In genomic region chr11:47599821-47600377, GRCh38 we compare ENCODE assay signal across 31 cellular contexts. TPM values are rescaled to one million over a fixed set of nuclear protein-coding genes. Genes with fewer than 3 reads are reported as not detected.
DNase-seq lines count a peak whose midpoint lies in the region; ATAC-seq, FAIRE-seq and TF ChIP-seq lines count a peak whose summit lies in the region.
"Had no signal": no experiment of that assay in that cellular context is flagged by ENCODE, and none has a peak within 500 bp of the region (broad histone marks: within the 10 kb centered on the region; RNA-seq: fewer than 3 reads in every experiment).

No MANE protein-coding gene starts in this region.

- in situ Hi-C loops in K562 (cut with MboI): no loop called here

- H3K9ac ChIP-seq in K562 (ENCODE audit: insufficient read depth in 1 of 2, low read depth in 2 of 2, low read length in 2 of 2) (no peak overlapping the region; a peak in 1 of 4 replicates), mesenchymal stem cell (ENCODE audit: low read length) (no peak overlapping the region)

- no peak overlapping the region for H4K8ac ChIP-seq in mesenchymal stem cell (ENCODE audit: low read length)

- H3K4me1 ChIP-seq in K562 (replicated peaks in 1 of 2; ENCODE audit: control insufficient read depth in 2 of 2, insufficient read depth in 2 of 2, low read length in 2 of 2) (no peaks in the 10 kb centered on the region; a peak in 1 of 5 replicates), mesenchymal stem cell (ENCODE audit: control insufficient read depth, insufficient read depth, low read depth, low read length) (no peaks in the 10 kb centered on the region)
- H3K4me1 ChIP-seq: gastrocnemius medialis, SJSA1 had no signal

- intact Hi-C loops in K562 (cut with micrococcal nuclease): no loop called here

- no peak overlapping the region for H3K18ac ChIP-seq in mesenchymal stem cell (ENCODE audit: low read depth in 1 of 2, low read length in 2 of 2)

- no peaks in the 10 kb centered on the region for H3K79me1 ChIP-seq in mesenchymal stem cell (replicated peaks; ENCODE audit: low read length, poor library complexity, severe bottlenecking)

- no peak overlapping the region for H2BK120ac ChIP-seq in mesenchymal stem cell (ENCODE audit: low read depth, low read length)

- peak overlapping the region; percentile 94 for H3K27ac Mint-ChIP-seq in nephron progenitor cell
- H3K27ac Mint-ChIP-seq: activated CD4-positive, alpha-beta memory T cell treated with anti-CD3 and anti-CD28 coated beads for 36 hours; activated T-helper 17 cell treated with anti-CD3 and anti-CD28 coated beads, Interleukin-2, amount 50 U/mL, for 72 hours; immature natural killer cell; mesothelial cell of epicardium; naive thymus-derived CD4-positive, alpha-beta T cell had no signal

- H3K9me3 ChIP-seq in K562 (replicated peaks; ENCODE audit: control insufficient read depth, insufficient read depth, low read depth, low read length): no peaks in the 10 kb centered on the region
- H3K9me3 ChIP-seq in mesenchymal stem cell (ENCODE audit: control insufficient read depth, low read length): no peaks in the 10 kb centered on the region
- H3K9me3 ChIP-seq: gastrocnemius medialis, SJSA1, thoracic aorta had no signal

- H2BK12ac ChIP-seq in mesenchymal stem cell (ENCODE audit: low read length in 2 of 2): peak overlapping the region in 1 of 2 experiments; percentile 25

- ATAC-seq in K562: no peak
- ATAC-seq: activated CD4-positive, CD25-positive, alpha-beta regulatory T cell treated with anti-CD3 and anti-CD28 coated beads, Interleukin-2, amount 50 U/mL, for 24 hours; activated T-helper 17 cell treated with anti-CD3 and anti-CD28 coated beads, Interleukin-2, amount 50 U/mL, for 72 hours; left ventricle myocardium superior; naive thymus-derived CD4-positive, alpha-beta T cell; stimulated activated naive CD8-positive, alpha-beta T cell treated with anti-CD3 and anti-CD28 coated beads, Interleukin-15, Interleukin-2, amounts not matched to agents 100 U/mL and 50 U/mL, for 24 hours had no signal

- no peak overlapping the region for H3K4ac ChIP-seq in mesenchymal stem cell (ENCODE audit: low read depth in 1 of 2, low read length in 2 of 2)

- DNase-seq in NCI-H2196 (lab: John Stamatoyannopoulos, UW; ENCODE audit: unreplicated experiment): peak; percentile 40
- no peak for DNase-seq in K562 (ENCODE audit: extremely low read depth in 1 of 4, low spot score in 3 of 4)
- no peak for DNase-seq in nephron progenitor cell
- DNase-seq in NCI-H1092 (lab: John Stamatoyannopoulos, UW): no peak
- DNase-seq in mesenchymal stem cell: no peak
- DNase-seq: activated CD4-positive, alpha-beta memory T cell treated with anti-CD3 and anti-CD28 coated beads for 36 hours; activated CD8-positive, alpha-beta memory T cell treated with anti-CD3 and anti-CD28 coated beads, Interleukin-2, amount 50 U/mL, for 4 hours; cerebellar nuclear complex; COR-L47; DND-41; gastrocnemius medialis; hippocampal formation; immature natural killer cell; left ventricle myocardium superior; naive thymus-derived CD4-positive, alpha-beta T cell; NCI-H1048; NCI-H1930; NCI-H748 treated with DMSO at 0.1 percent for 48 hours; occipital lobe; RPMI8226; stimulated activated naive CD8-positive, alpha-beta T cell treated with anti-CD3 and anti-CD28 coated beads, Interleukin-15, Interleukin-2, amounts not matched to agents 100 U/mL and 50 U/mL, for 24 hours had no signal

- peaks cover 5% of the 10 kb centered on the region for H3K9me1 ChIP-seq in K562 (ENCODE audit: control insufficient read depth, insufficient read depth, low read length)

- H4K91ac ChIP-seq in mesenchymal stem cell (ENCODE audit: low read length): no peak overlapping the region

- POLR2A ChIA-PET in K562 (lab: Yijun Ruan, JAX): interaction anchor here (0.6 to 1.3 kb wide), 4 partner anchors 10 to 99 kb away, joined by 3 to 4 read pairs (median 3); no protein-coding TSS in a partner anchor

- H3K4me3 ChIP-seq in K562 (no peak overlapping the region), mesenchymal stem cell (ENCODE audit: insufficient read depth in 1 of 2, low read depth in 1 of 2, low read length in 2 of 2) (no peak overlapping the region)
- H3K4me3 ChIP-seq: gastrocnemius medialis, SJSA1, thoracic aorta had no signal

- no peak for TF ChIP-seq EP300 in K562 (IDR thresholded peaks at IDR 0.05; ENCODE audit: low read length)

- no peaks in the 10 kb centered on the region for H3K36me3 ChIP-seq in K562 (ENCODE audit: control insufficient read depth, insufficient read depth, low read length)
- H3K36me3 ChIP-seq in mesenchymal stem cell (ENCODE audit: control insufficient read depth in 1 of 2, insufficient read depth in 2 of 2, low read depth in 1 of 2, low read length in 2 of 2): no peaks in the 10 kb centered on the region
- H3K36me3 ChIP-seq: gastrocnemius medialis, SJSA1, thoracic aorta had no signal

- FAIRE-seq in K562 (lab: Jason Lieb, UNC): no peak
- FAIRE-seq: TTC549, urothelium cell line had no signal

- H3K36me3 Mint-ChIP-seq in nephron progenitor cell (ENCODE audit: low read depth): no peaks in the 10 kb centered on the region
- H3K36me3 Mint-ChIP-seq: activated CD4-positive, alpha-beta memory T cell treated with anti-CD3 and anti-CD28 coated beads for 36 hours; mesothelial cell of epicardium had no signal

- BruUV-seq in K562 (replicated peaks; lab: Mats Ljungman, UMichigan): no TSS peak

- CTCF ChIA-PET in K562 (lab: Yijun Ruan, JAX; ENCODE audit: low intra/inter-chr PET ratio): no interaction called here

- TF ChIP-seq RAD21 in K562 (CRISPR knock-in tag; conservative IDR thresholded peaks at IDR 0.05 in 1 of 2, IDR thresholded peaks at IDR 0.05 in 1 of 2): no peak

- H2BK5ac ChIP-seq in mesenchymal stem cell (ENCODE audit: low read depth, low read length, poor library complexity, severe bottlenecking): no peak overlapping the region

- H4K20me1 ChIP-seq in K562 (replicated peaks; ENCODE audit: control insufficient read depth, insufficient read depth, low read length): no peaks in the 10 kb centered on the region

- no peak overlapping the region for H2BK15ac ChIP-seq in mesenchymal stem cell (ENCODE audit: low read depth, poor library complexity, severe bottlenecking)

- no peak overlapping the region for H3K4me3 Mint-ChIP-seq in nephron progenitor cell
- H3K4me3 Mint-ChIP-seq: activated CD4-positive, alpha-beta memory T cell treated with anti-CD3 and anti-CD28 coated beads for 36 hours; activated T-helper 17 cell treated with anti-CD3 and anti-CD28 coated beads, Interleukin-2, amount 50 U/mL, for 72 hours; immature natural killer cell; mesothelial cell of epicardium; naive thymus-derived CD4-positive, alpha-beta T cell had no signal

- peaks cover 38% of the 10 kb centered on the region for H3K4me1 Mint-ChIP-seq in nephron progenitor cell
- H3K4me1 Mint-ChIP-seq: activated T-helper 17 cell treated with anti-CD3 and anti-CD28 coated beads, Interleukin-2, amount 50 U/mL, for 72 hours; immature natural killer cell; naive thymus-derived CD4-positive, alpha-beta T cell had no signal

- no peak overlapping the region for H3K27ac ChIP-seq in K562 (ENCODE audit: extremely low read depth, low read depth, low read length)
- no peak overlapping the region for H3K27ac ChIP-seq in mesenchymal stem cell (ENCODE audit: low read length, poor library complexity, severe bottlenecking)
- H3K27ac ChIP-seq: gastrocnemius medialis, SJSA1, thoracic aorta had no signal

- no peaks in the 10 kb centered on the region for H3K9me3 Mint-ChIP-seq in nephron progenitor cell
- H3K9me3 Mint-ChIP-seq: activated CD4-positive, alpha-beta memory T cell treated with anti-CD3 and anti-CD28 coated beads for 36 hours; activated T-helper 17 cell treated with anti-CD3 and anti-CD28 coated beads, Interleukin-2, amount 50 U/mL, for 72 hours; immature natural killer cell; mesothelial cell of epicardium; naive thymus-derived CD4-positive, alpha-beta T cell had no signal

- H3K79me2 ChIP-seq in K562 (ENCODE audit: control insufficient read depth, insufficient read depth, low read length): no peaks in the 10 kb centered on the region

- H3K27me3 Mint-ChIP-seq in nephron progenitor cell (ENCODE audit: low read depth, poor library complexity): no peaks in the 10 kb centered on the region

- no peak overlapping the region for H3K23ac ChIP-seq in mesenchymal stem cell (ENCODE audit: low read length in 2 of 2)

- no peak overlapping the region for H3K14ac ChIP-seq in mesenchymal stem cell (ENCODE audit: low read length in 2 of 2)

- TF ChIP-seq CTCF in K562 (IDR thresholded peaks at IDR 0.05 in 2 of 3, conservative IDR thresholded peaks at IDR 0.05 in 1 of 3; ENCODE audit: insufficient read depth in 2 of 3, low read depth in 1 of 3, low read length in 3 of 3): no peak
- no peak for TF ChIP-seq CTCF in nephron progenitor cell (IDR thresholded peaks at IDR 0.05)

- H3K4me2 ChIP-seq in K562 (ENCODE audit: insufficient read depth, low read length) (no peak overlapping the region), mesenchymal stem cell (ENCODE audit: low read length, poor library complexity, severe bottlenecking) (no peak overlapping the region)

- WGBS in K562 (ENCODE audit: insufficient coverage, low coverage, missing lambda C conversion rate): 16% methylated on average over 5 of the region's 5 CpGs
- WGBS in mesenchymal stem cell: 75% methylated on average over 5 of the region's 5 CpGs

- H3K27me3 ChIP-seq in K562 (ENCODE audit: control insufficient read depth in 2 of 2, insufficient read depth in 2 of 2, low read length in 2 of 2): peaks cover 22 to 40% of the 10 kb centered on the region in 2 experiments
- H3K27me3 ChIP-seq in mesenchymal stem cell (ENCODE audit: control insufficient read depth in 1 of 2, insufficient read depth in 1 of 2, low read length in 2 of 2): peaks cover 8 to 19% of the 10 kb centered on the region in 2 experiments

- H2AK5ac ChIP-seq in mesenchymal stem cell (ENCODE audit: low read length, severe bottlenecking): no peak overlapping the region

- H2AFZ ChIP-seq in K562 (ENCODE audit: low read depth, low read length) (no peak overlapping the region), mesenchymal stem cell (ENCODE audit: low read depth, low read length) (no peak overlapping the region)

- no peak for TF ChIP-seq POLR2A in K562 (conservative IDR thresholded peaks at IDR 0.05)

RNA-seq across cellular contexts. Expression of gene C1QTNF4, which starts 5.7 kb away (rescaled TPM):
- total RNA-seq in K562 (2011; cell fraction: chromatin; rRNA removed; ENCODE audit: low replicate concordance): not detected in 2 replicates
- total RNA-seq in K562 (2011; cell fraction: nucleolus; rRNA removed): not detected in 2 replicates
- total RNA-seq in K562 (2011; cell fraction: nucleoplasm; rRNA removed): not detected in 2 replicates
- total RNA-seq in K562 (2014; rRNA removed): not detected in 2 replicates
- not detected in 2 replicates for total RNA-seq in K562 (2014; rRNA removed; fragmentation: Illumina TruSeq; extraction: Trizol)
- not detected in 2 replicates for total RNA-seq in K562 (2015; rRNA removed; fragmentation: Illumina TruSeq; extraction: Trizol)
- total RNA-seq in K562 (2021): not detected in 2 replicates
- polyA plus RNA-seq in K562 (2011; rRNA removed): not detected in 2 replicates
- polyA plus RNA-seq in K562 (2011; cell fraction: cytosol; rRNA removed): not detected in 2 replicates
- not detected in 2 replicates for polyA plus RNA-seq in K562 (2011; cell fraction: nucleus; rRNA removed)
- polyA plus RNA-seq in K562 (2012): not detected in 2 replicates
- not detected in 2 replicates for polyA plus RNA-seq in K562 (2014; fragmentation: Illumina TruSeq; extraction: Trizol)
- not detected for polyA plus RNA-seq in K562 (2014; fragmentation: Nextera tagmentation; extraction: Ambion mirVana)
- not detected in 2 replicates for polyA plus RNA-seq in K562 (2014; rRNA removed)
- not detected in 2 replicates for polyA minus RNA-seq in K562 (2011; rRNA and poly(A)+ RNA removed)
- not detected in 2 replicates for polyA minus RNA-seq in K562 (2011; cell fraction: cytosol; rRNA and poly(A)+ RNA removed)
- not detected in 2 replicates for polyA minus RNA-seq in K562 (2011; cell fraction: nucleus; rRNA and poly(A)+ RNA removed)
- polyA plus RNA-seq in mesenchymal stem cell (2013, experiment 1 of 2): 0.04 TPM
- polyA plus RNA-seq in mesenchymal stem cell (2013, experiment 2 of 2): 0.04 TPM
- total RNA-seq: activated CD4-positive, alpha-beta memory T cell treated with anti-CD3 and anti-CD28 coated beads for 36 hours; dermis microvascular lymphatic vessel endothelial cell; H4; left ventricle myocardium superior had no signal
- polyA plus RNA-seq: naive thymus-derived CD4-positive, alpha-beta T cell had no signal

RNA-seq across cellular contexts. Expression of gene FAM180B, which starts 13.4 kb away (rescaled TPM):
- 0.49 and 0.51 TPM in 2 replicates for total RNA-seq in K562 (2011; cell fraction: chromatin; rRNA removed; ENCODE audit: low replicate concordance)
- total RNA-seq in K562 (2011; cell fraction: nucleolus; rRNA removed): 0.26 and 0.50 TPM in 2 replicates
- 0.61 TPM in 1 of 2 replicates, not detected in the other for total RNA-seq in K562 (2011; cell fraction: nucleoplasm; rRNA removed)
- 0.14 TPM in 1 of 2 replicates, not detected in the other for total RNA-seq in K562 (2014; rRNA removed)
- not detected in 2 replicates for total RNA-seq in K562 (2014; rRNA removed; fragmentation: Illumina TruSeq; extraction: Trizol)
- not detected in 2 replicates for total RNA-seq in K562 (2015; rRNA removed; fragmentation: Illumina TruSeq; extraction: Trizol)
- total RNA-seq in K562 (2021): not detected in 2 replicates
- polyA plus RNA-seq in K562 (2011; rRNA removed): not detected in 2 replicates
- polyA plus RNA-seq in K562 (2011; cell fraction: cytosol; rRNA removed): not detected in 2 replicates
- 0.51 TPM in 1 of 2 replicates, not detected in the other for polyA plus RNA-seq in K562 (2011; cell fraction: nucleus; rRNA removed)
- polyA plus RNA-seq in K562 (2012): not detected in 2 replicates
- not detected in 2 replicates for polyA plus RNA-seq in K562 (2014; fragmentation: Illumina TruSeq; extraction: Trizol)
- not detected for polyA plus RNA-seq in K562 (2014; fragmentation: Nextera tagmentation; extraction: Ambion mirVana)
- polyA plus RNA-seq in K562 (2014; rRNA removed): 0.05 TPM in 1 of 2 replicates, not detected in the other
- 0.14 TPM in 1 of 2 replicates, not detected in the other for polyA minus RNA-seq in K562 (2011; rRNA and poly(A)+ RNA removed)
- polyA minus RNA-seq in K562 (2011; cell fraction: cytosol; rRNA and poly(A)+ RNA removed): not detected in 2 replicates
- polyA minus RNA-seq in K562 (2011; cell fraction: nucleus; rRNA and poly(A)+ RNA removed): 0.13 and 0.44 TPM in 2 replicates
- not detected for polyA plus RNA-seq in mesenchymal stem cell (2013, experiment 1 of 2)
- not detected for polyA plus RNA-seq in mesenchymal stem cell (2013, experiment 2 of 2)
- total RNA-seq: activated CD4-positive, alpha-beta memory T cell treated with anti-CD3 and anti-CD28 coated beads for 36 hours; activated T-helper 17 cell treated with anti-CD3 and anti-CD28 coated beads, Interleukin-2, amount 50 U/mL, for 72 hours; dermis microvascular lymphatic vessel endothelial cell; gastrocnemius medialis; H4; left ventricle myocardium superior; SJSA1; T-helper 1 cell treated with Interleukin-12 subunit alpha and Interleukin-12 subunit beta and Interleukin-4 antibody, amounts not matched to agents 30 ng/mL and 1 ng/mL, for 36 hours had no signal
- polyA plus RNA-seq: immature natural killer cell; naive thymus-derived CD4-positive, alpha-beta T cell had no signal

RNA-seq across cellular contexts. Expression of gene NDUFS3, which starts 21.0 kb away (rescaled TPM):
- 228 and 279 TPM in 2 replicates for total RNA-seq in K562 (2011; cell fraction: chromatin; rRNA removed; ENCODE audit: low replicate concordance)
- 212 and 223 TPM in 2 replicates for total RNA-seq in K562 (2011; cell fraction: nucleolus; rRNA removed)
- total RNA-seq in K562 (2011; cell fraction: nucleoplasm; rRNA removed): 239 and 241 TPM in 2 replicates
- total RNA-seq in K562 (2014; rRNA removed): 203 and 207 TPM in 2 replicates
- 191 and 192 TPM in 2 replicates for total RNA-seq in K562 (2014; rRNA removed; fragmentation: Illumina TruSeq; extraction: Trizol)
- total RNA-seq in K562 (2015; rRNA removed; fragmentation: Illumina TruSeq; extraction: Trizol): 190 and 191 TPM in 2 replicates
- 229 and 238 TPM in 2 replicates for total RNA-seq in K562 (2021)
- polyA plus RNA-seq in K562 (2011; rRNA removed): 302 and 343 TPM in 2 replicates
- 353 and 764 TPM in 2 replicates for polyA plus RNA-seq in K562 (2011; cell fraction: cytosol; rRNA removed)
- polyA plus RNA-seq in K562 (2011; cell fraction: nucleus; rRNA removed): 319 and 323 TPM in 2 replicates
- polyA plus RNA-seq in K562 (2012): 137 and 179 TPM in 2 replicates
- 194 and 197 TPM in 2 replicates for polyA plus RNA-seq in K562 (2014; fragmentation: Illumina TruSeq; extraction: Trizol)
- polyA plus RNA-seq in K562 (2014; fragmentation: Nextera tagmentation; extraction: Ambion mirVana): 10 to 100 TPM; 38.7 to 82.3 TPM
- polyA plus RNA-seq in K562 (2014; rRNA removed): 341 and 353 TPM in 2 replicates
- 180 and 229 TPM in 2 replicates for polyA minus RNA-seq in K562 (2011; rRNA and poly(A)+ RNA removed)
- 60.6 and 66.6 TPM in 2 replicates for polyA minus RNA-seq in K562 (2011; cell fraction: cytosol; rRNA and poly(A)+ RNA removed)
- 57.1 and 90.0 TPM in 2 replicates for polyA minus RNA-seq in K562 (2011; cell fraction: nucleus; rRNA and poly(A)+ RNA removed)
- polyA plus RNA-seq in mesenchymal stem cell (2013, experiment 1 of 2): 76.5 TPM
- 83.4 TPM for polyA plus RNA-seq in mesenchymal stem cell (2013, experiment 2 of 2)

RNA-seq across cellular contexts. Expression of gene KBTBD4, which starts 21.1 kb away (rescaled TPM):
- 9.0 and 15.8 TPM in 2 replicates for total RNA-seq in K562 (2011; cell fraction: chromatin; rRNA removed; ENCODE audit: low replicate concordance)
- 11.7 and 13.2 TPM in 2 replicates for total RNA-seq in K562 (2011; cell fraction: nucleolus; rRNA removed)
- 11.6 and 13.4 TPM in 2 replicates for total RNA-seq in K562 (2011; cell fraction: nucleoplasm; rRNA removed)
- 9.1 and 11.2 TPM in 2 replicates for total RNA-seq in K562 (2014; rRNA removed)
- total RNA-seq in K562 (2014; rRNA removed; fragmentation: Illumina TruSeq; extraction: Trizol): 13.6 TPM in 2 replicates
- total RNA-seq in K562 (2015; rRNA removed; fragmentation: Illumina TruSeq; extraction: Trizol): 13.3 and 13.6 TPM in 2 replicates
- 11.0 and 12.9 TPM in 2 replicates for total RNA-seq in K562 (2021)
- 16.9 and 18.2 TPM in 2 replicates for polyA plus RNA-seq in K562 (2011; rRNA removed)
- 16.9 and 19.8 TPM in 2 replicates for polyA plus RNA-seq in K562 (2011; cell fraction: cytosol; rRNA removed)
- polyA plus RNA-seq in K562 (2011; cell fraction: nucleus; rRNA removed): 6.6 and 9.4 TPM in 2 replicates
- polyA plus RNA-seq in K562 (2012): 9.4 and 13.6 TPM in 2 replicates
- 13.0 and 13.1 TPM in 2 replicates for polyA plus RNA-seq in K562 (2014; fragmentation: Illumina TruSeq; extraction: Trizol)
- 10 to 100 TPM; 30.1 to 33.9 TPM for polyA plus RNA-seq in K562 (2014; fragmentation: Nextera tagmentation; extraction: Ambion mirVana)
- 7.0 and 10.1 TPM in 2 replicates for polyA plus RNA-seq in K562 (2014; rRNA removed)
- 21.9 and 23.1 TPM in 2 replicates for polyA minus RNA-seq in K562 (2011; rRNA and poly(A)+ RNA removed)
- 8.3 and 9.2 TPM in 2 replicates for polyA minus RNA-seq in K562 (2011; cell fraction: cytosol; rRNA and poly(A)+ RNA removed)
- polyA minus RNA-seq in K562 (2011; cell fraction: nucleus; rRNA and poly(A)+ RNA removed): 5.4 and 10.0 TPM in 2 replicates
- 8.3 TPM for polyA plus RNA-seq in mesenchymal stem cell (2013, experiment 1 of 2)
- 8.3 TPM for polyA plus RNA-seq in mesenchymal stem cell (2013, experiment 2 of 2)

RNA-seq across cellular contexts. Expression of gene PTPMT1, which starts 34.5 kb away (rescaled TPM):
- 24.4 and 29.4 TPM in 2 replicates for total RNA-seq in K562 (2011; cell fraction: chromatin; rRNA removed; ENCODE audit: low replicate concordance)
- total RNA-seq in K562 (2011; cell fraction: nucleolus; rRNA removed): 46.2 and 48.8 TPM in 2 replicates
- 40.4 and 62.1 TPM in 2 replicates for total RNA-seq in K562 (2011; cell fraction: nucleoplasm; rRNA removed)
- total RNA-seq in K562 (2014; rRNA removed) (140 and 146 TPM in 2 replicates), K562 (2014; rRNA removed; fragmentation: Illumina TruSeq; extraction: Trizol) (59.3 and 60.4 TPM in 2 replicates), K562 (2015; rRNA removed; fragmentation: Illumina TruSeq; extraction: Trizol) (61.2 and 65.3 TPM in 2 replicates), K562 (2021) (67.2 and 83.6 TPM in 2 replicates)
- polyA plus RNA-seq in K562 (2011; rRNA removed) (69.8 and 80.0 TPM in 2 replicates), K562 (2014; fragmentation: Illumina TruSeq; extraction: Trizol) (66.6 and 73.1 TPM in 2 replicates), K562 (2014; fragmentation: Nextera tagmentation; extraction: Ambion mirVana) (10 to 100 TPM; 10.4 to 16.5 TPM), K562 (2014; rRNA removed) (109 and 144 TPM in 2 replicates)
- 103 and 173 TPM in 2 replicates for polyA plus RNA-seq in K562 (2011; cell fraction: cytosol; rRNA removed)
- polyA plus RNA-seq in K562 (2011; cell fraction: nucleus; rRNA removed): 29.7 and 32.6 TPM in 2 replicates
- 73.7 and 80.8 TPM in 2 replicates for polyA plus RNA-seq in K562 (2012)
- 31.1 and 36.7 TPM in 2 replicates for polyA minus RNA-seq in K562 (2011; rRNA and poly(A)+ RNA removed)
- polyA minus RNA-seq in K562 (2011; cell fraction: cytosol; rRNA and poly(A)+ RNA removed): 23.8 and 30.2 TPM in 2 replicates
- 18.9 and 21.1 TPM in 2 replicates for polyA minus RNA-seq in K562 (2011; cell fraction: nucleus; rRNA and poly(A)+ RNA removed)
- 55.4 TPM for polyA plus RNA-seq in mesenchymal stem cell (2013, experiment 1 of 2)
- 56.2 TPM for polyA plus RNA-seq in mesenchymal stem cell (2013, experiment 2 of 2)
